ENCODE assay signal across 1 cellular context in the genomic region with DNA sequence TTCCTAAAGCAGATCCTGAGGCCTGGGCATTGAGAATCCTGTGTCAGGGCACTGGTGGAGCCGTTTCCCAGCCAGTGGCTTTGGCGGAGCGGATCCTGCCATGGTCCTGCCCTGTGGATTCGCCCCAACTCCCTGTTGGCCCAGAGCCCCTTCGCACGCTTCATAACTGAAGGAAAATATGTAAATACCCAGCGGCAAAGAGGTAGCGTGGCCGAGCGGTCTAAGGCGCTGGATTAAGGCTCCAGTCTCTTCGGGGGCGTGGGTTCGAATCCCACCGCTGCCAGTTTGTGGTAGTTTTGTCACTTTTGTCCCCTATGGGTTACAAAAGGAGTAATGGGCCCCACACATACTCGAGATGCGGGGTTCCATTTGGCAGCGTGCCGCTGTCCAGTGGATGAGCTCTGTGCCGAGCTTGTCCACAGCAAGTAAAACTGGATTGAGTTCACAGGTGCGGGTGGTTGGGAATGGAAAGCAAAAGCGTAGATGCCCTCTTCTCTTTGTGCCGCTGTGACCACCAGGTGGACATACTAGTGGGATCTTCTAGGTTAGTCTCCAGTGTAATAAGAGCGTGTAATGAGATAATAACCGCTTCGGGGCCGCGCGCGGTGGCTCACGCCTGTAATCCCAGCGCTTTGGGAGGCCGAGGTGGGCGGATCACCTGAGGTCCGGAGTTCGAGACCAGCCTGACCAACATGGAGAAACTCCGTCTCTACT.
TF ChIP-seq lines count a peak whose summit lies in the region.

No MANE protein-coding gene starts in this region.

TF ChIP-seq in IMR-90, 13 proteins besides CTCF, POLR2A, EP300 and RAD21:
- TF ChIP-seq NFE2L2 (IDR thresholded peaks at IDR 0.05; ENCODE audit: low read depth, low read length) (no peak), FOS (IDR thresholded peaks at IDR 0.05; ENCODE audit: low read depth, low read length) (peak; percentile 87), CHD1 (IDR thresholded peaks at IDR 0.05; ENCODE audit: low read depth, low read length) (no peak), RCOR1 (IDR thresholded peaks at IDR 0.05; ENCODE audit: insufficient replicate concordance, low read length) (no peak), BHLHE40 (IDR thresholded peaks at IDR 0.05; ENCODE audit: low read depth, low read length) (peak; percentile 56; the same call in 1 of the 2 replicates), MXI1 (IDR thresholded peaks at IDR 0.05; ENCODE audit: borderline replicate concordance, low read depth, low read length) (no peak), CEBPB (IDR thresholded peaks at IDR 0.05; ENCODE audit: low read depth, low read length) (no peak), MAFK (IDR thresholded peaks at IDR 0.05; ENCODE audit: low read depth, low read length) (no peak), SMC3 (IDR thresholded peaks at IDR 0.05; ENCODE audit: low read depth, low read length) (no peak), MAZ (IDR thresholded peaks at IDR 0.05; ENCODE audit: borderline replicate concordance, low read depth, low read length) (peak; percentile 68), RFX5 (IDR thresholded peaks at IDR 0.05; ENCODE audit: low read depth, low read length) (no peak)
- TF ChIP-seq, protein P1, sequence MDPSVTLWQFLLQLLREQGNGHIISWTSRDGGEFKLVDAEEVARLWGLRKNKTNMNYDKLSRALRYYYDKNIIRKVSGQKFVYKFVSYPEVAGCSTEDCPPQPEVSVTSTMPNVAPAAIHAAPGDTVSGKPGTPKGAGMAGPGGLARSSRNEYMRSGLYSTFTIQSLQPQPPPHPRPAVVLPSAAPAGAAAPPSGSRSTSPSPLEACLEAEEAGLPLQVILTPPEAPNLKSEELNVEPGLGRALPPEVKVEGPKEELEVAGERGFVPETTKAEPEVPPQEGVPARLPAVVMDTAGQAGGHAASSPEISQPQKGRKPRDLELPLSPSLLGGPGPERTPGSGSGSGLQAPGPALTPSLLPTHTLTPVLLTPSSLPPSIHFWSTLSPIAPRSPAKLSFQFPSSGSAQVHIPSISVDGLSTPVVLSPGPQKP (IDR thresholded peaks at IDR 0.05; ENCODE audit: borderline replicate concordance, low read depth, low read length): no peak
- TF ChIP-seq, protein P2, sequence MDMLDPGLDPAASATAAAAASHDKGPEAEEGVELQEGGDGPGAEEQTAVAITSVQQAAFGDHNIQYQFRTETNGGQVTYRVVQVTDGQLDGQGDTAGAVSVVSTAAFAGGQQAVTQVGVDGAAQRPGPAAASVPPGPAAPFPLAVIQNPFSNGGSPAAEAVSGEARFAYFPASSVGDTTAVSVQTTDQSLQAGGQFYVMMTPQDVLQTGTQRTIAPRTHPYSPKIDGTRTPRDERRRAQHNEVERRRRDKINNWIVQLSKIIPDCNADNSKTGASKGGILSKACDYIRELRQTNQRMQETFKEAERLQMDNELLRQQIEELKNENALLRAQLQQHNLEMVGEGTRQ (IDR thresholded peaks at IDR 0.05; ENCODE audit: low read depth, low read length): peak; percentile 3; the same call in 1 of the 2 replicates
